15 cellular contexts compared by ENCODE assay signal in the genomic region with DNA sequence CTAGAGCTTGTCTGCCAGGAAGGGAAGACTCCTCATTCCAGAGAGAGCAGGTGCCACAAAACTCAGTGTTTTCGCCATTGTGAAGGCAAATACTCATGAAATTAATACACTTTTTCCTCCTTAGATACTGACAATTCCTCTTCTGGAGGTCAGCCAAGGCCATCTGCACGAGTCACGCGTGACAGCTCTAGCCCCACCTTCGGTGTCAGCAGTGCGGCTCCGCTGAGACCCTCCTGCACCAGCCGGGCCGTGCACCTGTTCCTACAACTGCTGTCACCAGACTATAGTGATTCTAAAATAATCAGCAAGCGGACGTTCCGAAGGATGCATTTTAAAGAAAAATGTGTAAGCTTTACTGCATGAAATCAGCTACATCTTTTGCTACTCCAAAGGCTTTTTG.
"Had no signal": no experiment of that assay in that cellular context is flagged by ENCODE, and none has a peak within 500 bp of the region (broad histone marks: within the 10 kb centered on the region; RNA-seq: fewer than 3 reads in every experiment).

No MANE protein-coding gene starts in this region.

- H3K27me3 ChIP-seq: ascending aorta, heart left ventricle, sigmoid colon had no signal

- H3K4me3 ChIP-seq: ascending aorta, heart left ventricle, sigmoid colon had no signal

- H3K36me3 ChIP-seq: ascending aorta, heart left ventricle, sigmoid colon had no signal

- DNase-seq: activated CD4-positive, alpha-beta T cell treated with anti-CD3 and anti-CD28 coated beads for 36 hours; activated CD8-positive, alpha-beta memory T cell treated with anti-CD3 and anti-CD28 coated beads, Interleukin-2, amount 50 U/mL, for 48 hours; activated CD8-positive, alpha-beta T cell treated with anti-CD3 and anti-CD28 coated beads, Interleukin-2, amount 10 ng/mL, durations not matched to agents 7 days and 5 days; activated naive CD4-positive, alpha-beta T cell treated with Interleukin-2 at 50 U/mL for 16 hours; activated naive CD8-positive, alpha-beta T cell treated with anti-CD3 and anti-CD28 coated beads, Interleukin-2, amount 50 U/mL, for 24 hours; foreskin melanocyte; heart left ventricle; mammary epithelial cell; nephron progenitor cell; sigmoid colon; stimulated activated CD4-positive, alpha-beta T cell treated with anti-CD3 and anti-CD28 coated beads, Interleukin-12 subunit alpha, Interleukin-12 subunit beta, amount 100 ng/mL, for 4 hours; stimulated activated naive CD4-positive, alpha-beta T cell treated with Interleukin-2 at 50 U/mL for 16 hours; T1000; trophoblast cell had no signal

- ATAC-seq: activated CD4-positive, alpha-beta T cell treated with anti-CD3 and anti-CD28 coated beads for 36 hours; activated CD8-positive, alpha-beta T cell treated with anti-CD3 and anti-CD28 coated beads, Interleukin-2, amount 10 ng/mL, durations not matched to agents 7 days and 5 days; activated naive CD8-positive, alpha-beta T cell treated with anti-CD3 and anti-CD28 coated beads, Interleukin-2, amount 50 U/mL, for 24 hours had no signal

- H3K27ac ChIP-seq: ascending aorta had no signal
